8 cellular contexts compared by ENCODE assay signal in the genomic region with DNA sequence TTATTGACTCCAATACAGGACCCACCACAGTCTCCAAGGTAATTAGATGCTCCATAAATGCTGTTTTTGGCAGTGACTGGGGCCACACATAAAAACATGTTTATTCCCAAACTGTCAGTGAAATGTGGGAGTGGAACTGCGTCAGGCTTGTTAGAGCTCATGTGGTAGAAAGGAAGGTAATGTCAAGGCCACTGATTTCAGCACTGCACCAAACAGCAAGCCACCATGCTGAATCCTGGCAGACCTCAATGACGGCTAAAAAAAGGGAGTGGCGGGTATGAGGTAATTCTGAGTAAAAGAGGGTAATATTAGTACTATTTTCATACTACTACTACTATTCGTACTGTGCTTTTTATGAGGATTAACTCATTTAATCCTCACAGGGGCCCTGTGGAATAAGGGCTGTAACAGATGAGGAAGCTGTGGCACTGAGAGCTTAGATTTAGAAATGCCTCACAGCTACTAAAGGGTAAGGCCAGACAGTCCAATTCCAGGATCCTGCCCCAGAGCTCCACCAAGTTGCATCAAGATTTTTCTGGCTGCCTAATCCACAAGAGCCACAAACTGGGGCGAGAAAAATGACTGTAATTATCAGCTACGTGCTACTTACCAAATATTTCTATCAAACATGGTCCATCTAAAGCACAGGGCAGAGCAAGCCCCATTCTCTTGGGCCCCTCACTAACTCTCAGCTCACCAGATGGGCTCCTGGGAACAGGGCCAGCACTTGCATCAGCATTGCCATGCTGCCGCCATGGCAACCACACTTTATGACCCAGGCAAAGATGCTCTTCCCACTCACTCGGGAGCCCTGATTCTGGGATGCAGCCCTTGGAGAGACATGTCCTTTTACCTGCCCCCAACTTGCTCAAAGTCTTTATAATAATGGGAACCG.
DNase-seq lines count a peak whose midpoint lies in the region; TF ChIP-seq lines count a peak whose summit lies in the region.
"Had no signal": no experiment of that assay in that cellular context is flagged by ENCODE, and none has a peak within 500 bp of the region (broad histone marks: within the 10 kb centered on the region; RNA-seq: fewer than 3 reads in every experiment).

No MANE protein-coding gene starts in this region.

- TF ChIP-seq POLR2A in spleen (IDR thresholded peaks at IDR 0.05): no peak

- 75 to 87% (median 78%) methylated on average over 8 to 9 of the region's 9 CpGs for WGBS in spleen, 5 donors

- no peaks in the 10 kb centered on the region for H3K36me3 Mint-ChIP-seq in activated CD4-positive, alpha-beta T cell treated with anti-CD3 and anti-CD28 coated beads, Interleukin-2, amount 10 ng/mL, durations not matched to agents 24 days and 14 days (ENCODE audit: low read depth)
- H3K36me3 Mint-ChIP-seq: activated CD4-positive, alpha-beta memory T cell treated with anti-CD3 and anti-CD28 coated beads for 36 hours had no signal

- no peak overlapping the region for H3K4me3 Mint-ChIP-seq in activated CD4-positive, alpha-beta T cell treated with anti-CD3 and anti-CD28 coated beads, Interleukin-2, amount 10 ng/mL, durations not matched to agents 24 days and 14 days
- H3K4me3 Mint-ChIP-seq: activated CD4-positive, alpha-beta memory T cell treated with anti-CD3 and anti-CD28 coated beads for 36 hours had no signal

- no peaks in the 10 kb centered on the region for H3K27me3 ChIP-seq in spleen (replicated peaks in 1 of 7)

- no peak for TF ChIP-seq CTCF in fibroblast of mammary gland (conservative IDR thresholded peaks at IDR 0.05; ENCODE audit: control insufficient read depth, insufficient read depth, low read depth, low read length)
- no peak for TF ChIP-seq CTCF in spleen (IDR thresholded peaks at IDR 0.05 in 8 of 11, conservative IDR thresholded peaks at IDR 0.05 in 3 of 11)

- H3K27ac ChIP-seq in spleen: peak overlapping the region in 7 of 8 donors; percentile 27 to 65 (median 56)

- no peaks in the 10 kb centered on the region for H3K9me3 ChIP-seq in spleen

- DNase-seq in HT1080 (ENCODE audit: low read depth) (peak; percentile 53), NCI-H748 treated with DMSO at 0.1 percent for 48 hours (lab: John Stamatoyannopoulos, UW) (peak; percentile 73), fibroblast of mammary gland (ENCODE audit: low read depth) (peak; percentile 74), spleen (no peak), HPDE6-E6E7 (ENCODE audit: extremely low spot score) (no peak), HUDEP-2 (lab: John Stamatoyannopoulos, UW; ENCODE audit: unreplicated experiment in 76 of 76) (no peak)
- no peak for DNase-seq in activated CD4-positive, alpha-beta T cell treated with anti-CD3 and anti-CD28 coated beads, Interleukin-2, amount 10 ng/mL, durations not matched to agents 24 days and 14 days
- DNase-seq: activated CD4-positive, alpha-beta memory T cell treated with anti-CD3 and anti-CD28 coated beads for 36 hours had no signal

- intact Hi-C loops in spleen (cut with DNase I; ENCODE audit: low total_unique reads): no loop called here
- intact Hi-C loops in activated CD4-positive, alpha-beta T cell treated with anti-CD3 and anti-CD28 coated beads, Interleukin-2, amount 10 ng/mL, durations not matched to agents 24 days and 14 days (cut with micrococcal nuclease): no loop called here

- peaks cover 0 to 18% (median 4%) of the 10 kb centered on the region in 6 donors for H3K4me1 ChIP-seq in spleen

- peaks cover 2% of the 10 kb centered on the region for H3K27me3 Mint-ChIP-seq in activated CD4-positive, alpha-beta T cell treated with anti-CD3 and anti-CD28 coated beads, Interleukin-2, amount 10 ng/mL, durations not matched to agents 24 days and 14 days
- H3K27me3 Mint-ChIP-seq: activated CD4-positive, alpha-beta memory T cell treated with anti-CD3 and anti-CD28 coated beads for 36 hours had no signal

- H3K27ac Mint-ChIP-seq in activated CD4-positive, alpha-beta T cell treated with anti-CD3 and anti-CD28 coated beads, Interleukin-2, amount 10 ng/mL, durations not matched to agents 24 days and 14 days: no peak overlapping the region
- H3K27ac Mint-ChIP-seq: activated CD4-positive, alpha-beta memory T cell treated with anti-CD3 and anti-CD28 coated beads for 36 hours had no signal

- H3K9me3 Mint-ChIP-seq in activated CD4-positive, alpha-beta T cell treated with anti-CD3 and anti-CD28 coated beads, Interleukin-2, amount 10 ng/mL, durations not matched to agents 24 days and 14 days: no peaks in the 10 kb centered on the region
- H3K9me3 Mint-ChIP-seq: activated CD4-positive, alpha-beta memory T cell treated with anti-CD3 and anti-CD28 coated beads for 36 hours had no signal

- no peaks in the 10 kb centered on the region for H3K36me3 ChIP-seq in spleen

- H3K4me3 ChIP-seq in fibroblast of mammary gland (ENCODE audit: control insufficient read depth, low read depth, low read length) (no peak overlapping the region), spleen (no peak overlapping the region)

- peaks cover 16% of the 10 kb centered on the region for H3K4me1 Mint-ChIP-seq in activated CD4-positive, alpha-beta T cell treated with anti-CD3 and anti-CD28 coated beads, Interleukin-2, amount 10 ng/mL, durations not matched to agents 24 days and 14 days

Comparison
In these comparisons a context has a peak if more than half of its experiments do, and no peak if none do; other contexts are left out.
1. DNase-seq: peak in HT1080 (single experiment), NCI-H748 treated with DMSO at 0.1 percent for 48 hours (single experiment) and fibroblast of mammary gland (single experiment); none in spleen (single experiment), HPDE6-E6E7 (single experiment), HUDEP-2 (0 of 76) and activated CD4-positive, alpha-beta T cell treated with anti-CD3 and anti-CD28 coated beads, Interleukin-2, amount 10 ng/mL, durations not matched to agents 24 days and 14 days (single experiment).